ENCODE assay signal across 11 cellular contexts in genomic region chr20:31868853-31869672, GRCh38. TPM values are rescaled to one million over a fixed set of nuclear protein-coding genes. Genes with fewer than 3 reads are reported as not detected.
DNase-seq lines count a peak whose midpoint lies in the region; ATAC-seq, FAIRE-seq and TF ChIP-seq lines count a peak whose summit lies in the region.
"Had no signal": no experiment of that assay in that cellular context is flagged by ENCODE, and none has a peak within 500 bp of the region (broad histone marks: within the 10 kb centered on the region; RNA-seq: fewer than 3 reads in every experiment).

No MANE protein-coding gene starts in this region.

- TF ChIP-seq RAD21 in K562 (CRISPR knock-in tag; conservative IDR thresholded peaks at IDR 0.05 in 1 of 2, IDR thresholded peaks at IDR 0.05 in 1 of 2) = no peak

- H3K9me3 ChIP-seq in left ventricle myocardium inferior (replicated peaks) (no peaks in the 10 kb centered on the region), K562 (replicated peaks; ENCODE audit: control insufficient read depth, insufficient read depth, low read depth, low read length) (no peaks in the 10 kb centered on the region), mucosa of stomach (ENCODE audit: control insufficient read depth, low read length) (no peaks in the 10 kb centered on the region), upper lobe of right lung (no peaks in the 10 kb centered on the region)

- no peaks in the 10 kb centered on the region for H3K79me2 ChIP-seq in K562 (ENCODE audit: control insufficient read depth, insufficient read depth, low read length)

- H3K4me1 ChIP-seq in left ventricle myocardium inferior = peaks cover 22% of the 10 kb centered on the region
- H3K4me1 ChIP-seq in K562 (replicated peaks in 1 of 2; ENCODE audit: control insufficient read depth in 2 of 2, insufficient read depth in 2 of 2, low read length in 2 of 2) = peaks cover 0 to 11% of the 10 kb centered on the region in 2 experiments; a peak in 2 of 5 replicates
- peaks cover 15% of the 10 kb centered on the region for H3K4me1 ChIP-seq in mucosa of stomach (ENCODE audit: control insufficient read depth, insufficient read depth, low read length)
- peaks cover 11% of the 10 kb centered on the region for H3K4me1 ChIP-seq in upper lobe of right lung

- H2AFZ ChIP-seq in K562 (ENCODE audit: low read depth, low read length) = no peak overlapping the region

- peaks cover 12% of the 10 kb centered on the region for H4K20me1 ChIP-seq in K562 (replicated peaks; ENCODE audit: control insufficient read depth, insufficient read depth, low read length)

- TF ChIP-seq POLR2A in K562 (conservative IDR thresholded peaks at IDR 0.05) = no peak

- DNase-seq in left ventricle myocardium inferior = no peak
- no peak for DNase-seq in Right ventricle myocardium inferior (ENCODE audit: missing footprints)
- no peak for DNase-seq in K562 (ENCODE audit: extremely low read depth in 1 of 4, low spot score in 3 of 4)
- DNase-seq in upper lobe of right lung = no peak
- no peak for DNase-seq in DMS 273 treated with DMSO at 0.1 percent for 48 hours (lab: John Stamatoyannopoulos, UW)
- DNase-seq in HEK293T (ENCODE audit: extremely low spot score) = no peak
- DNase-seq: KG1 had no signal

- in situ Hi-C loops in K562 (cut with MboI) = no loop called here

- no peak for FAIRE-seq in K562 (lab: Jason Lieb, UNC)

- H3K9ac ChIP-seq in K562 (ENCODE audit: insufficient read depth in 1 of 2, low read depth in 2 of 2, low read length in 2 of 2) (peak overlapping the region in 1 of 2 experiments; percentile 7; a peak in 1 of 4 replicates), mucosa of stomach (ENCODE audit: low read length) (peak overlapping the region; percentile 59)

- H3K27me3 ChIP-seq in left ventricle myocardium inferior (ENCODE audit: low read depth) (peaks cover 14% of the 10 kb centered on the region), K562 (ENCODE audit: control insufficient read depth in 2 of 2, insufficient read depth in 2 of 2, low read length in 2 of 2) (peaks cover 45 to 64% of the 10 kb centered on the region in 2 experiments), mucosa of stomach (ENCODE audit: control insufficient read depth, insufficient read depth, low read length) (peaks cover 32% of the 10 kb centered on the region), upper lobe of right lung (no peaks in the 10 kb centered on the region)

- ATAC-seq in Right ventricle myocardium inferior (no peak), K562 (peak; percentile 10; the same call in 1 of the 3 replicates), upper lobe of right lung (no peak), GM19395 (IDR thresholded peaks at IDR 0.05; ENCODE audit: unreplicated experiment) (no peak)

- H3K4me2 ChIP-seq in K562 (ENCODE audit: insufficient read depth, low read length) = no peak overlapping the region

- TF ChIP-seq CTCF in left ventricle myocardium inferior (IDR thresholded peaks at IDR 0.05; ENCODE audit: borderline replicate concordance) (no peak), K562 (IDR thresholded peaks at IDR 0.05 in 2 of 3, conservative IDR thresholded peaks at IDR 0.05 in 1 of 3; ENCODE audit: insufficient read depth in 2 of 3, low read depth in 1 of 3, low read length in 3 of 3) (no peak), upper lobe of right lung (IDR thresholded peaks at IDR 0.05) (no peak)

- intact Hi-C loops in left ventricle myocardium inferior (cut with micrococcal nuclease) = no loop called here
- intact Hi-C loops in Right ventricle myocardium inferior (cut with DNase I) = no loop called here
- intact Hi-C loops in K562 (cut with micrococcal nuclease) = no loop called here
- intact Hi-C loops in upper lobe of right lung (cut with DNase I) = no loop called here

- H3K36me3 ChIP-seq in left ventricle myocardium inferior (no peaks in the 10 kb centered on the region), K562 (ENCODE audit: control insufficient read depth, insufficient read depth, low read length) (no peaks in the 10 kb centered on the region), mucosa of stomach (ENCODE audit: control insufficient read depth, insufficient read depth, low read length) (no peaks in the 10 kb centered on the region), upper lobe of right lung (no peaks in the 10 kb centered on the region)

- CTCF ChIA-PET in K562 (lab: Yijun Ruan, JAX; ENCODE audit: low intra/inter-chr PET ratio) (no interaction called here), HEK293T (lab: Yijun Ruan, JAX) (no interaction called here)

- H3K27ac ChIP-seq in left ventricle myocardium inferior (replicated peaks) = no peak overlapping the region
- no peak overlapping the region for H3K27ac ChIP-seq in K562 (ENCODE audit: extremely low read depth, low read depth, low read length)
- no peak overlapping the region for H3K27ac ChIP-seq in upper lobe of right lung
- H3K27ac ChIP-seq: C4-2B had no signal

- 4% methylated on average over 12 of the region's 12 CpGs for WGBS in K562 (ENCODE audit: insufficient coverage, low coverage, missing lambda C conversion rate)

- no peak for TF ChIP-seq EP300 in K562 (IDR thresholded peaks at IDR 0.05; ENCODE audit: low read length)

- H3K4me3 ChIP-seq in left ventricle myocardium inferior = peak overlapping the region; percentile 76
- H3K4me3 ChIP-seq in K562 = no peak overlapping the region
- H3K4me3 ChIP-seq in mucosa of stomach (ENCODE audit: low read length) = no peak overlapping the region
- peak overlapping the region; percentile 68 for H3K4me3 ChIP-seq in upper lobe of right lung

- no TSS peak for BruUV-seq in K562 (replicated peaks; lab: Mats Ljungman, UMichigan)

- no peaks in the 10 kb centered on the region for H3K9me1 ChIP-seq in K562 (ENCODE audit: control insufficient read depth, insufficient read depth, low read length)

- POLR2A ChIA-PET in K562 (lab: Yijun Ruan, JAX) = no interaction called here
- POLR2A ChIA-PET in HEK293T (lab: Yijun Ruan, JAX) = interaction anchor here (1.1 to 2.8 kb wide), 3 partner anchors 9 to 241 kb away, joined by 3 to 10 read pairs (median 7); partner anchors contain the start of gene TM9SF4

RNA-seq across cellular contexts. Expression of gene DUSP15, which starts 1.3 kb away (rescaled TPM):
- 5.1 TPM for total RNA-seq in left ventricle myocardium inferior
- total RNA-seq in Right ventricle myocardium inferior = 2.9 TPM
- 0.53 TPM in 1 of 2 replicates, not detected in the other for total RNA-seq in K562 (2011; cell fraction: chromatin; rRNA removed; ENCODE audit: low replicate concordance)
- 0.33 and 0.39 TPM in 2 replicates for total RNA-seq in K562 (2011; cell fraction: nucleolus; rRNA removed)
- 0.29 and 0.84 TPM in 2 replicates for total RNA-seq in K562 (2011; cell fraction: nucleoplasm; rRNA removed)
- total RNA-seq in K562 (2014; rRNA removed) = not detected in 2 replicates
- not detected in 2 replicates for total RNA-seq in K562 (2014; rRNA removed; fragmentation: Illumina TruSeq; extraction: Trizol)
- not detected in 2 replicates for total RNA-seq in K562 (2015; rRNA removed; fragmentation: Illumina TruSeq; extraction: Trizol)
- not detected in 2 replicates for total RNA-seq in K562 (2021)
- not detected in 2 replicates for polyA plus RNA-seq in K562 (2011; rRNA removed)
- polyA plus RNA-seq in K562 (2011; cell fraction: cytosol; rRNA removed) = 0.09 and 0.16 TPM in 2 replicates
- polyA plus RNA-seq in K562 (2011; cell fraction: nucleus; rRNA removed) = 0.15 and 0.28 TPM in 2 replicates
- 0.22 TPM in 1 of 2 replicates, not detected in the other for polyA plus RNA-seq in K562 (2012)
- polyA plus RNA-seq in K562 (2014; fragmentation: Illumina TruSeq; extraction: Trizol) = not detected in 2 replicates
- polyA plus RNA-seq in K562 (2014; fragmentation: Nextera tagmentation; extraction: Ambion mirVana) = not detected
- 0.34 and 0.66 TPM in 2 replicates for polyA plus RNA-seq in K562 (2014; rRNA removed)
- not detected in 2 replicates for polyA minus RNA-seq in K562 (2011; rRNA and poly(A)+ RNA removed)
- polyA minus RNA-seq in K562 (2011; cell fraction: cytosol; rRNA and poly(A)+ RNA removed) = not detected in 2 replicates
- not detected in 2 replicates for polyA minus RNA-seq in K562 (2011; cell fraction: nucleus; rRNA and poly(A)+ RNA removed)
- total RNA-seq in upper lobe of right lung = 2.4 TPM
- total RNA-seq: NCI-H460 had no signal

RNA-seq across cellular contexts. Expression of gene TTLL9, which starts 1.4 kb away (rescaled TPM):
- 0.05 TPM for total RNA-seq in left ventricle myocardium inferior
- total RNA-seq in Right ventricle myocardium inferior = not detected
- total RNA-seq in K562 (2011; cell fraction: chromatin; rRNA removed; ENCODE audit: low replicate concordance) = not detected in 2 replicates
- total RNA-seq in K562 (2011; cell fraction: nucleolus; rRNA removed) = not detected in 2 replicates
- total RNA-seq in K562 (2011; cell fraction: nucleoplasm; rRNA removed) = not detected in 2 replicates
- total RNA-seq in K562 (2014; rRNA removed) = not detected in 2 replicates
- not detected in 2 replicates for total RNA-seq in K562 (2014; rRNA removed; fragmentation: Illumina TruSeq; extraction: Trizol)
- not detected in 2 replicates for total RNA-seq in K562 (2015; rRNA removed; fragmentation: Illumina TruSeq; extraction: Trizol)
- not detected in 2 replicates for total RNA-seq in K562 (2021)
- not detected in 2 replicates for polyA plus RNA-seq in K562 (2011; rRNA removed)
- polyA plus RNA-seq in K562 (2011; cell fraction: cytosol; rRNA removed) = not detected in 2 replicates
- polyA plus RNA-seq in K562 (2011; cell fraction: nucleus; rRNA removed) = not detected in 2 replicates
- polyA plus RNA-seq in K562 (2012) = not detected in 2 replicates
- polyA plus RNA-seq in K562 (2014; fragmentation: Illumina TruSeq; extraction: Trizol) = not detected in 2 replicates
- under 1 TPM in 1 of 2 experiments, not detected in 1; 0.06 TPM for polyA plus RNA-seq in K562 (2014; fragmentation: Nextera tagmentation; extraction: Ambion mirVana)
- 0.07 TPM in 1 of 2 replicates, not detected in the other for polyA plus RNA-seq in K562 (2014; rRNA removed)
- not detected in 2 replicates for polyA minus RNA-seq in K562 (2011; rRNA and poly(A)+ RNA removed)
- not detected in 2 replicates for polyA minus RNA-seq in K562 (2011; cell fraction: cytosol; rRNA and poly(A)+ RNA removed)
- polyA minus RNA-seq in K562 (2011; cell fraction: nucleus; rRNA and poly(A)+ RNA removed) = not detected in 2 replicates
- total RNA-seq in upper lobe of right lung = 0.49 TPM
- total RNA-seq: NCI-H460 had no signal

RNA-seq across cellular contexts. Expression of gene FOXS1, which starts 23.7 kb away (rescaled TPM):
- total RNA-seq in left ventricle myocardium inferior (1.6 TPM), Right ventricle myocardium inferior (0.89 TPM), K562 (2014; rRNA removed) (not detected in 2 replicates), K562 (2014; rRNA removed; fragmentation: Illumina TruSeq; extraction: Trizol) (not detected in 2 replicates), K562 (2015; rRNA removed; fragmentation: Illumina TruSeq; extraction: Trizol) (not detected in 2 replicates), K562 (2021) (not detected in 2 replicates), upper lobe of right lung (3.3 TPM)
- total RNA-seq in K562 (2011; cell fraction: chromatin; rRNA removed; ENCODE audit: low replicate concordance) = not detected in 2 replicates
- not detected in 2 replicates for total RNA-seq in K562 (2011; cell fraction: nucleolus; rRNA removed)
- total RNA-seq in K562 (2011; cell fraction: nucleoplasm; rRNA removed) = not detected in 2 replicates
- polyA plus RNA-seq in K562 (2011; rRNA removed) (not detected in 2 replicates), K562 (2014; fragmentation: Illumina TruSeq; extraction: Trizol) (not detected in 2 replicates), K562 (2014; fragmentation: Nextera tagmentation; extraction: Ambion mirVana) (not detected), K562 (2014; rRNA removed) (not detected in 2 replicates)
- polyA plus RNA-seq in K562 (2011; cell fraction: cytosol; rRNA removed) = not detected in 2 replicates
- not detected in 2 replicates for polyA plus RNA-seq in K562 (2011; cell fraction: nucleus; rRNA removed)
- not detected in 2 replicates for polyA plus RNA-seq in K562 (2012)
- polyA minus RNA-seq in K562 (2011; rRNA and poly(A)+ RNA removed) = not detected in 2 replicates
- polyA minus RNA-seq in K562 (2011; cell fraction: cytosol; rRNA and poly(A)+ RNA removed) = not detected in 2 replicates
- not detected in 2 replicates for polyA minus RNA-seq in K562 (2011; cell fraction: nucleus; rRNA and poly(A)+ RNA removed)
- total RNA-seq: NCI-H460 had no signal

RNA-seq across cellular contexts. Expression of gene MYLK2, which starts 49.9 kb away (rescaled TPM):
- total RNA-seq in left ventricle myocardium inferior (0.25 TPM), Right ventricle myocardium inferior (0.35 TPM), K562 (2014; rRNA removed) (0.33 and 0.45 TPM in 2 replicates), K562 (2014; rRNA removed; fragmentation: Illumina TruSeq; extraction: Trizol) (0.07 and 0.10 TPM in 2 replicates), K562 (2015; rRNA removed; fragmentation: Illumina TruSeq; extraction: Trizol) (0.18 and 0.30 TPM in 2 replicates), K562 (2021) (0.25 and 0.53 TPM in 2 replicates), upper lobe of right lung (not detected)
- total RNA-seq in K562 (2011; cell fraction: chromatin; rRNA removed; ENCODE audit: low replicate concordance) = 0.53 and 0.69 TPM in 2 replicates
- 0.33 and 0.79 TPM in 2 replicates for total RNA-seq in K562 (2011; cell fraction: nucleolus; rRNA removed)
- 0.31 and 0.44 TPM in 2 replicates for total RNA-seq in K562 (2011; cell fraction: nucleoplasm; rRNA removed)
- polyA plus RNA-seq in K562 (2011; rRNA removed) (0.15 and 0.22 TPM in 2 replicates), K562 (2014; fragmentation: Illumina TruSeq; extraction: Trizol) (0.12 and 0.26 TPM in 2 replicates), K562 (2014; fragmentation: Nextera tagmentation; extraction: Ambion mirVana) (not detected), K562 (2014; rRNA removed) (0.28 and 0.41 TPM in 2 replicates)
- polyA plus RNA-seq in K562 (2011; cell fraction: cytosol; rRNA removed) = 0.13 and 0.18 TPM in 2 replicates
- polyA plus RNA-seq in K562 (2011; cell fraction: nucleus; rRNA removed) = 0.79 and 0.84 TPM in 2 replicates
- polyA plus RNA-seq in K562 (2012) = 0.25 and 0.43 TPM in 2 replicates
- 0.11 and 0.18 TPM in 2 replicates for polyA minus RNA-seq in K562 (2011; rRNA and poly(A)+ RNA removed)
- not detected in 2 replicates for polyA minus RNA-seq in K562 (2011; cell fraction: cytosol; rRNA and poly(A)+ RNA removed)
- polyA minus RNA-seq in K562 (2011; cell fraction: nucleus; rRNA and poly(A)+ RNA removed) = 0.13 and 0.78 TPM in 2 replicates

Comparison
In these comparisons a context has a peak if more than half of its experiments do, and no peak if none do; other contexts are left out.
1. H3K4me3 ChIP-seq: peak in left ventricle myocardium inferior (single experiment) and upper lobe of right lung (single experiment); none in K562 (single experiment) and mucosa of stomach (single experiment).